Comparison of ENCODE assay signal across 1 cellular context in genomic region chr13:96481482-96481881, GRCh38.
TF ChIP-seq lines count a peak whose summit lies in the region.

No MANE protein-coding gene starts in this region.

TF ChIP-seq in SK-N-SH, 30 proteins besides CTCF, POLR2A, EP300 and RAD21 (continued from another document):
- TF ChIP-seq IRF3 (IDR thresholded peaks at IDR 0.05; ENCODE audit: low read depth, low read length) = no peak
- TF ChIP-seq TAF1 (IDR thresholded peaks at IDR 0.05; ENCODE audit: borderline replicate concordance, low read depth, low read length) = no peak
- TF ChIP-seq SMC3 (IDR thresholded peaks at IDR 0.05; ENCODE audit: low read depth, low read length) = no peak
- no peak for TF ChIP-seq MEF2A (IDR thresholded peaks at IDR 0.05; ENCODE audit: borderline replicate concordance, low read depth)
- TF ChIP-seq, protein P1, sequence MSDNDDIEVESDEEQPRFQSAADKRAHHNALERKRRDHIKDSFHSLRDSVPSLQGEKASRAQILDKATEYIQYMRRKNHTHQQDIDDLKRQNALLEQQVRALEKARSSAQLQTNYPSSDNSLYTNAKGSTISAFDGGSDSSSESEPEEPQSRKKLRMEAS (IDR thresholded peaks at IDR 0.05; ENCODE audit: low read depth) = no peak
